Comparison of ENCODE assay signal across 8 cellular contexts in genomic region chr9:121201738-121202533, GRCh38. TPM values are rescaled to one million over a fixed set of nuclear protein-coding genes. Genes with fewer than 3 reads are reported as not detected.
A peak's percentile ranks its signal among the peaks of the same experiment; 100 is the strongest.
DNase-seq lines count a peak whose midpoint lies in the region; TF ChIP-seq lines count a peak whose summit lies in the region.

RAB14 (minus strand) TSS chr9:121201869; CDS start chr9:121193412, 8,457 bp downstream.

- peak within 1 kb of the TSS; percentile 95 for H3K4me2 ChIP-seq in MM.1S (ENCODE audit: low read depth, low read length)
- peak within 1 kb of the TSS; percentile 77 for H3K4me2 ChIP-seq in neural cell (ENCODE audit: low read length)

- H3K9me2 ChIP-seq in MM.1S (replicated peaks; ENCODE audit: insufficient read depth, low read length) (no peaks in the 10 kb centered on the region), neural cell (ENCODE audit: insufficient read depth, low read length) (no peaks in the 10 kb centered on the region)

- TF ChIP-seq POLR2A in stomach (IDR thresholded peaks at IDR 0.05) = no peak

- peaks cover 30% of the 10 kb centered on the region for H3K4me1 ChIP-seq in MM.1S (ENCODE audit: low read length)
- peaks cover 39 to 48% (median 44%) of the 10 kb centered on the region in 4 donors for H3K4me1 ChIP-seq in stomach

- no peaks in the 10 kb centered on the region for H3K36me3 ChIP-seq in MM.1S (replicated peaks; ENCODE audit: insufficient read depth, low read length)
- H3K36me3 ChIP-seq in neural cell (ENCODE audit: insufficient read depth, low read length) = no peaks in the 10 kb centered on the region
- no peaks in the 10 kb centered on the region for H3K36me3 ChIP-seq in stomach

- TF ChIP-seq CTCF in MM.1S (IDR thresholded peaks at IDR 0.05; ENCODE audit: low read length) (peak; percentile 59), neural cell (IDR thresholded peaks at IDR 0.05; ENCODE audit: poor library complexity, severe bottlenecking) (peak; percentile 88), stomach (IDR thresholded peaks at IDR 0.05) (peak in 5 of 7 experiments; percentile 33 to 58 (median 42))

- H4K20me1 ChIP-seq in MM.1S (ENCODE audit: insufficient read depth, low read length) (peaks cover 40% of the 10 kb centered on the region), neural cell (ENCODE audit: insufficient read depth) (peaks cover 25% of the 10 kb centered on the region)

- peak within 1 kb of the TSS; percentile 82 for H3K9ac ChIP-seq in MM.1S (ENCODE audit: low read length)
- H3K9ac ChIP-seq in neural cell (ENCODE audit: low read length) = peak within 1 kb of the TSS; percentile 99

- peaks cover 49% of the 10 kb centered on the region for H3K79me2 ChIP-seq in MM.1S (ENCODE audit: low read length)
- peaks cover 42% of the 10 kb centered on the region for H3K79me2 ChIP-seq in neural cell (replicated peaks; ENCODE audit: insufficient read depth, low read length)

- H3K27me3 ChIP-seq in MM.1S (replicated peaks; ENCODE audit: insufficient read depth, low read length) (no peaks in the 10 kb centered on the region), neural cell (ENCODE audit: insufficient read depth, low read depth, low read length) (no peaks in the 10 kb centered on the region), stomach (no peaks in the 10 kb centered on the region)

- intact Hi-C loops in stomach (cut with DNase I; ENCODE audit: low total_unique reads) = no loop called here

- H3K9me3 ChIP-seq in MM.1S (replicated peaks; ENCODE audit: insufficient read depth, low read length) (no peaks in the 10 kb centered on the region), neural cell (ENCODE audit: low read length) (no peaks in the 10 kb centered on the region), stomach (no peaks in the 10 kb centered on the region)

- H3K27ac ChIP-seq in MM.1S (ENCODE audit: low read length) (peak within 1 kb of the TSS; percentile 80), neural cell (ENCODE audit: low read length) (peak within 1 kb of the TSS; percentile 96), stomach (peak within 1 kb of the TSS; percentile 95 to 98 (median 97))

- H2AFZ ChIP-seq in MM.1S (ENCODE audit: low read length) (peak within 1 kb of the TSS; percentile 76), neural cell (ENCODE audit: low read depth, low read length) (peak within 1 kb of the TSS; percentile 58)

- WGBS in stomach, 5 donors = 1 to 10% (median 2%) methylated on average over 13 to 55 of the region's 55 CpGs

- TF ChIP-seq EP300 in neural cell (conservative IDR thresholded peaks at IDR 0.05; ENCODE audit: poor library complexity, severe bottlenecking) (no peak), stomach (IDR thresholded peaks at IDR 0.05) (no peak)

- peak; percentile 96 for DNase-seq in GF-D8 (lab: John Stamatoyannopoulos, UW)
- DNase-seq in HCEC 1CT = peak; percentile 98
- DNase-seq in MM.1S = peak; percentile 99
- DNase-seq in SIG-M5 (lab: John Stamatoyannopoulos, UW) = peak; percentile 77
- peak; percentile 100 for DNase-seq in activated gamma-delta T cell (lab: John Stamatoyannopoulos, UW)
- DNase-seq in fibroblast of the conjunctiva (ENCODE audit: low read depth) = peak; percentile 97
- peak; percentile 100 for DNase-seq in stomach

- peak within 1 kb of the TSS; percentile 71 for H3K4me3 ChIP-seq in MM.1S (ENCODE audit: low read length)
- peak within 1 kb of the TSS; percentile 81 for H3K4me3 ChIP-seq in neural cell (ENCODE audit: low read length)
- H3K4me3 ChIP-seq in stomach = peak within 1 kb of the TSS; percentile 95 to 99 (median 96)

- H3F3A ChIP-seq in MM.1S (ENCODE audit: insufficient read depth, low read length) = peaks cover 4% of the 10 kb centered on the region
- H3F3A ChIP-seq in neural cell (ENCODE audit: insufficient read depth, low read length, poor library complexity, severe bottlenecking) = no peaks in the 10 kb centered on the region

- TF ChIP-seq RAD21 in neural cell (conservative IDR thresholded peaks at IDR 0.05) = no peak

TF ChIP-seq in neural cell, 6 proteins besides CTCF, POLR2A, EP300 and RAD21:
- TF ChIP-seq REST (IDR thresholded peaks at IDR 0.05; ENCODE audit: borderline replicate concordance) = peak; percentile 89
- TF ChIP-seq POLR2AphosphoS5 (IDR thresholded peaks at IDR 0.05) = peak; percentile 99
- TF ChIP-seq EZH2 (IDR thresholded peaks at IDR 0.05; ENCODE audit: borderline replicate concordance, insufficient read depth, low read length, poor library complexity, severe bottlenecking) = no peak
- TF ChIP-seq SMC3 (conservative IDR thresholded peaks at IDR 0.05; ENCODE audit: poor library complexity) = peak; percentile 45
- peak; percentile 52 for TF ChIP-seq MXI1 (conservative IDR thresholded peaks at IDR 0.05; ENCODE audit: poor library complexity, severe bottlenecking)
- TF ChIP-seq TAF1 (IDR thresholded peaks at IDR 0.05; ENCODE audit: low read depth) = peak; percentile 89

RNA-seq across cellular contexts. Expression of gene RAB14, which starts in this region (rescaled TPM):
- polyA plus RNA-seq in neural cell (79.3 and 94.5 TPM in 2 replicates), stomach (10 to 100 TPM; 20.3 to 40.9 (median 25.5) TPM)
- 55.0 and 73.2 TPM in 2 replicates for polyA minus RNA-seq in neural cell
- total RNA-seq in stomach = 10 to 100 TPM; 16.8 to 60.4 (median 34.8) TPM

Comparison
In these comparisons a context has a peak if more than half of its experiments do, and no peak if none do; other contexts are left out.
1. Peak in every context shown above with its lines: DNase-seq, H3K4me3 ChIP-seq and H3K27ac ChIP-seq.